ENCODE assay signal across 3 cellular contexts in the genomic region with DNA sequence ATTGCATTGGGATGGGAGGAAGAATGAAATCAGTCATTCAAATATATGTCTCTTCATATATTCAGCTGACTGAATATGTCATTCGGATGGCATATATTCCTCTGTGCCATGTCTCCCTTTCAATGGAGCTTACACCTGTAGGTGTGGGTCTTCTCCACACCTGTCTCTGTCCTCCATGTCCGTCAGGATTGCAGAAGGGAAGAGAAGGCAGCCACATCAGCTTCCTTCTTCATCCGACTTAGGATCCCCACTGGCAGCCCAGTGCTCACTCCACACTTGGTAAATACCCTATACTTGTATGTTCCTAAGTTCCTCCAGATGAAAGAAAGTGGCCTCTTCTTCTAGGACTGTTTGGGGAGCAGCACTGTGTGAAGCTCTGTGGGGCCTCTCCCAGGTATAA.
"Had no signal": no experiment of that assay in that cellular context is flagged by ENCODE, and none has a peak within 500 bp of the region (broad histone marks: within the 10 kb centered on the region; RNA-seq: fewer than 3 reads in every experiment).

No MANE protein-coding gene starts in this region.

- ATAC-seq: GM12878 had no signal

- H3K4me3 ChIP-seq: GM12878 had no signal

- DNase-seq: GDM1, GF-D8 had no signal
